Comparison of ENCODE assay signal across 8 cellular contexts in the genomic region with DNA sequence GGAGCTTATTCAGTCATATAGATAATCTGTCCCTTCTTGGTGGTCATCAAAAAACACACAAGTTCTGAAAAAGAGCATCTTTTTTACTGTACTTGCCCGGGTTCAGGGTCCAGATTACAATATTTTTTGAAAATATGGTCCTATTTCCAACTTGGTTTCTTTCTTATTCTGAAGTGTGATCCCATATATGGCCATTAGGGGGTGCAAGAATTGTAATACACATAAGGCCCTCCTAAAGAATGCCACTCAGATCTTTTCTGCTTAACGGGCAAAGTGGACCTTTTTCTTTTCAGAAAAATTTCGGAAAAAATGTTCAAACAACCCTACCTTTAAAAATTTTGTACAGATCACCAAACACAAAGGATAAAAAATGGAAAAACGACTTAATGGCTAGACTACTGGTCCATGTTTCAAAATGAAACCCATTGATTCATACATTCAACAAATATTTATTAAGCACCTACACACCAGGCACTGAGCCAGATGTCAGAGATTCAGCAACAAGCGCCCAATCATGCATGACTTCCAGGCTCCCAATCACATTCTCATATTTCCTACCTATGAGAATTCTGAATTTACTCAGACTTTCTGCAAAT.
DNase-seq lines count a peak whose midpoint lies in the region; ATAC-seq and TF ChIP-seq lines count a peak whose summit lies in the region.

No MANE protein-coding gene starts in this region.

- no peaks in the 10 kb centered on the region for H3K36me3 ChIP-seq in esophagus squamous epithelium

- H3K4me1 ChIP-seq in esophagus squamous epithelium = peaks cover 0 to 4% (median 0%) of the 10 kb centered on the region in 3 donors

- H3K27ac ChIP-seq in esophagus squamous epithelium = no peak overlapping the region

- H3K4me3 ChIP-seq in esophagus squamous epithelium = no peak overlapping the region

- 11% methylated on average over 5 of the region's 5 CpGs for WGBS in esophagus squamous epithelium, 2 donors

- no peaks in the 10 kb centered on the region for H3K27me3 ChIP-seq in esophagus squamous epithelium

- TF ChIP-seq CTCF in esophagus squamous epithelium (IDR thresholded peaks at IDR 0.05) = peak in 5 of 6 experiments; percentile 34 to 66 (median 58)

- ATAC-seq in GM21447 (IDR thresholded peaks at IDR 0.05; ENCODE audit: unreplicated experiment) = peak; percentile 58

- H3K9me3 ChIP-seq in esophagus squamous epithelium = no peaks in the 10 kb centered on the region

- DNase-seq in D341Med (ENCODE audit: low spot score) = peak; percentile 43
- peak; percentile 0 for DNase-seq in NCI-H82 treated with DMSO at 0.1 percent for 48 hours (lab: John Stamatoyannopoulos, UW; ENCODE audit: unreplicated experiment)
- no peak for DNase-seq in esophagus squamous epithelium (lab: John Stamatoyannopoulos, UW)
- peak; percentile 1 for DNase-seq in putamen (ENCODE audit: low spot score)
- no peak for DNase-seq in H4 (ENCODE audit: low spot score)
- no peak for DNase-seq in HPDE6-E6E7 (ENCODE audit: extremely low spot score)
- no peak for DNase-seq in cortex of kidney (lab: John Stamatoyannopoulos, UW)

- TF ChIP-seq POLR2A in esophagus squamous epithelium (IDR thresholded peaks at IDR 0.05) = no peak

- intact Hi-C loops in esophagus squamous epithelium (cut with DNase I) = no loop called here

Comparison
In these comparisons a context has a peak if more than half of its experiments do, and no peak if none do; other contexts are left out.
1. DNase-seq: peak in D341Med (single experiment), NCI-H82 treated with DMSO at 0.1 percent for 48 hours (single experiment) and putamen (single experiment); none in esophagus squamous epithelium (single experiment), H4 (single experiment), HPDE6-E6E7 (single experiment) and cortex of kidney (single experiment).